9 cellular contexts compared by ENCODE assay signal in genomic region chr18:57807336-57808117, GRCh38. TPM values are rescaled to one million over a fixed set of nuclear protein-coding genes. Genes with fewer than 3 reads are reported as not detected.
DNase-seq lines count a peak whose midpoint lies in the region; ATAC-seq and TF ChIP-seq lines count a peak whose summit lies in the region.
"Had no signal": no experiment of that assay in that cellular context is flagged by ENCODE, and none has a peak within 500 bp of the region (broad histone marks: within the 10 kb centered on the region; RNA-seq: fewer than 3 reads in every experiment).

No MANE protein-coding gene starts in this region.

- intact Hi-C loops in sigmoid colon (cut with DNase I): no loop called here

- H3K36me3 ChIP-seq in RWPE2 (ENCODE audit: low read depth) (no peaks in the 10 kb centered on the region), sigmoid colon (no peaks in the 10 kb centered on the region)

- TF ChIP-seq CTCF in RWPE2 (IDR thresholded peaks at IDR 0.05; ENCODE audit: poor library complexity, severe bottlenecking) (no peak), sigmoid colon (IDR thresholded peaks at IDR 0.05) (no peak), GM13977 (IDR thresholded peaks at IDR 0.05; ENCODE audit: extremely low read depth, insufficient read depth, missing control alignments) (no peak)

- H3K27me3 ChIP-seq in RWPE2 (ENCODE audit: insufficient read depth, poor library complexity, severe bottlenecking) (no peaks in the 10 kb centered on the region), sigmoid colon (no peaks in the 10 kb centered on the region)

- in situ Hi-C loops in GM13977 (cut with MboI; ENCODE audit: low pct_unique_long_range_greater_than_20kb, low sequenced_read_pairs, unreplicated experiment): no loop called here

- peaks cover 15% of the 10 kb centered on the region for H3K4me1 ChIP-seq in RWPE2 (ENCODE audit: insufficient read depth, poor library complexity, severe bottlenecking)
- H3K4me1 ChIP-seq in sigmoid colon: peaks cover 0 to 38% (median 24%) of the 10 kb centered on the region in 4 donors

- H3K9me3 ChIP-seq in RWPE2 (ENCODE audit: severe bottlenecking): no peaks in the 10 kb centered on the region
- H3K9me3 ChIP-seq in sigmoid colon: peaks cover 0 to 4% (median 0%) of the 10 kb centered on the region in 4 donors

- no peak overlapping the region for H3K4me3 ChIP-seq in RWPE2 (ENCODE audit: severe bottlenecking)
- H3K4me3 ChIP-seq in sigmoid colon: no peak overlapping the region

- peak; percentile 49 for DNase-seq in Daoy (ENCODE audit: low read depth)
- DNase-seq in RWPE2 (ENCODE audit: low spot score): no peak
- DNase-seq in fibroblast of gingiva (ENCODE audit: low read depth): peak; percentile 83
- no peak for DNase-seq in sigmoid colon
- DNase-seq in GM13977 (ENCODE audit: low spot score): no peak
- DNase-seq in activated naive CD4-positive, alpha-beta T cell treated with anti-CD3 and anti-CD28 coated beads, Interleukin-2, amount 50 U/mL, for 16 hours: no peak
- DNase-seq in mucosa of gallbladder (ENCODE audit: low spot score): no peak
- DNase-seq: NCI-H2029 treated with DMSO at 0.1 percent for 48 hours had no signal

- H3K27ac ChIP-seq in RWPE2 (ENCODE audit: poor library complexity, severe bottlenecking): peak overlapping the region; percentile 96
- peak overlapping the region; percentile 66 to 90 (median 76) for H3K27ac ChIP-seq in sigmoid colon

- no peak for TF ChIP-seq EP300 in sigmoid colon (IDR thresholded peaks at IDR 0.05)

- 29 to 53% methylated on average over 2 of the region's 2 CpGs for WGBS in sigmoid colon, 2 donors

- TF ChIP-seq POLR2A in sigmoid colon (IDR thresholded peaks at IDR 0.05): no peak

- ATAC-seq in RWPE2 (ENCODE audit: low read depth): no peak
- ATAC-seq in GM19395 (IDR thresholded peaks at IDR 0.05; ENCODE audit: unreplicated experiment): no peak

RNA-seq across cellular contexts. Expression of gene ATP8B1, which starts 4.4 kb away (rescaled TPM):
- 5.2 and 7.5 TPM in 2 replicates for total RNA-seq in Daoy (2014; rRNA removed; shearing (Covaris generic))
- total RNA-seq in sigmoid colon (10 to 100 TPM in 2 of 4 donors, 1 to 10 TPM in 2; 8.1 to 18.0 (median 11.6) TPM), mucosa of gallbladder (125 TPM)
- polyA plus RNA-seq in sigmoid colon: 10 to 100 TPM; 24.0 to 94.1 (median 24.3) TPM

Comparison
In these comparisons a context has a peak if more than half of its experiments do, and no peak if none do; other contexts are left out.
1. DNase-seq: peak in Daoy (single experiment) and fibroblast of gingiva (single experiment); none in RWPE2 (single experiment), sigmoid colon (single experiment), GM13977 (single experiment), activated naive CD4-positive, alpha-beta T cell treated with anti-CD3 and anti-CD28 coated beads, Interleukin-2, amount 50 U/mL, for 16 hours (single experiment) and mucosa of gallbladder (single experiment).